In genomic region chr19:1525343-1525742, GRCh38 we compare ENCODE assay signal across 34 cellular contexts. TPM values are rescaled to one million over a fixed set of nuclear protein-coding genes. Genes with fewer than 3 reads are reported as not detected.
"Had no signal": no experiment of that assay in that cellular context is flagged by ENCODE, and none has a peak within 500 bp of the region (broad histone marks: within the 10 kb centered on the region; RNA-seq: fewer than 3 reads in every experiment).

No MANE protein-coding gene starts in this region.

- H3K36me3 ChIP-seq: adrenal gland, gastrocnemius medialis, left ventricle myocardium inferior, sigmoid colon, thoracic aorta had no signal

- H3K27ac ChIP-seq: adrenal gland, body of pancreas, coronary artery, gastrocnemius medialis, left ventricle myocardium inferior, sigmoid colon, thoracic aorta had no signal

- H3K4me1 ChIP-seq: adrenal gland, gastrocnemius medialis had no signal

- H3K9me3 ChIP-seq: adrenal gland, body of pancreas, gastrocnemius medialis, left ventricle myocardium inferior, mucosa of descending colon, sigmoid colon, thoracic aorta had no signal

- DNase-seq: activated CD4-positive, alpha-beta memory T cell treated with anti-CD3 and anti-CD28 coated beads for 36 hours; activated CD4-positive, alpha-beta T cell treated with anti-CD3 and anti-CD28 coated beads for 48 hours; activated CD8-positive, alpha-beta memory T cell treated with anti-CD3 and anti-CD28 coated beads, Interleukin-2, amount 50 U/mL, for 4 hours; activated effector memory CD4-positive, alpha-beta T cell treated with anti-CD3 and anti-CD28 coated beads, Interleukin-2, amount 50 U/mL, for 16 hours; activated naive CD4-positive, alpha-beta T cell treated with anti-CD3 and anti-CD28 coated beads for 36 hours; activated naive CD8-positive, alpha-beta T cell treated with anti-CD3 and anti-CD28 coated beads for 36 hours; activated T-cell treated with anti-CD3 and anti-CD28 coated beads, Interleukin-2, amount 50 U/mL, for 1 hour; adrenal gland; aorta; body of pancreas; effector memory CD4-positive, alpha-beta T cell; erythroblast; gastrocnemius medialis; glutamatergic neuron; islet precursor cell; left ventricle myocardium inferior; mesendoderm; mucosa of descending colon; sigmoid colon; small intestine; stimulated activated CD4-positive, alpha-beta T cell treated with anti-CD3 and anti-CD28 coated beads, Interleukin-4, amount 100 ng/mL, for 24 hours had no signal

- H3K4me3 ChIP-seq: adrenal gland, body of pancreas, coronary artery, gastrocnemius medialis, left ventricle myocardium inferior, lung, mucosa of descending colon, sigmoid colon, thoracic aorta had no signal

- ATAC-seq: activated CD4-positive, CD25-positive, alpha-beta regulatory T cell treated with anti-CD3 and anti-CD28 coated beads, Interleukin-2, amount 50 U/mL, for 24 hours; body of pancreas; gastrocnemius medialis; mucosa of descending colon; natural killer cell treated with Interleukin-12 subunit alpha and Interleukin-12 subunit beta and Interleukin-15 and Interleukin-18, amount 100 ng/mL, for 72 hours; stimulated activated effector memory CD8-positive, alpha-beta T cell treated with anti-CD3 and anti-CD28 coated beads, Interleukin-12 subunit alpha, Interleukin-12 subunit beta, amount 100 ng/mL, for 72 hours had no signal

RNA-seq across cellular contexts. Expression of gene PLK5, which starts 1.5 kb away (rescaled TPM):
- total RNA-seq: activated CD4-positive, alpha-beta memory T cell treated with anti-CD3 and anti-CD28 coated beads for 36 hours; activated CD8-positive, alpha-beta memory T cell treated with anti-CD3 and anti-CD28 coated beads for 36 hours; activated naive CD4-positive, alpha-beta T cell treated with anti-CD3 and anti-CD28 coated beads for 36 hours; activated naive CD8-positive, alpha-beta T cell treated with anti-CD3 and anti-CD28 coated beads for 36 hours; activated T-helper 1 cell treated with anti-CD3 and anti-CD28 coated beads, Interleukin-12 subunit alpha, Interleukin-12 subunit beta, Interleukin-2, Interleukin-4 antibody, amounts not matched to agents 30 ng/mL and 10 ng/mL and 1 ng/mL, durations not matched to agents 14 hours and 24 hours and 36 hours; aorta; body of pancreas; cardiac septum; gastrocnemius medialis; left ventricle myocardium inferior; lung; myocyte; natural killer cell treated with Interleukin-12 subunit alpha and Interleukin-12 subunit beta and Interleukin-15 and Interleukin-18, amount 100 ng/mL, for 72 hours; posterior vena cava; subcutaneous adipose tissue; thoracic aorta had no signal

RNA-seq across cellular contexts. Expression of gene ADAMTSL5, which starts 12.5 kb away (rescaled TPM):
- total RNA-seq: cerebellum had no signal
